6 cellular contexts compared by ENCODE assay signal in genomic region chr16:87908101-87908500, GRCh38. TPM values are rescaled to one million over a fixed set of nuclear protein-coding genes. Genes with fewer than 3 reads are reported as not detected.
"Had no signal": no experiment of that assay in that cellular context is flagged by ENCODE, and none has a peak within 500 bp of the region (broad histone marks: within the 10 kb centered on the region; RNA-seq: fewer than 3 reads in every experiment).

No MANE protein-coding gene starts in this region.

RNA-seq across cellular contexts. Expression of gene CA5A, which starts 28.2 kb away (rescaled TPM):
- total RNA-seq: M059J, PC-3, Peyer's patch, Right ventricle myocardium superior, SJSA1 had no signal
- polyA plus RNA-seq: SK-N-SH had no signal
